8 cellular contexts compared by ENCODE assay signal in the genomic region with DNA sequence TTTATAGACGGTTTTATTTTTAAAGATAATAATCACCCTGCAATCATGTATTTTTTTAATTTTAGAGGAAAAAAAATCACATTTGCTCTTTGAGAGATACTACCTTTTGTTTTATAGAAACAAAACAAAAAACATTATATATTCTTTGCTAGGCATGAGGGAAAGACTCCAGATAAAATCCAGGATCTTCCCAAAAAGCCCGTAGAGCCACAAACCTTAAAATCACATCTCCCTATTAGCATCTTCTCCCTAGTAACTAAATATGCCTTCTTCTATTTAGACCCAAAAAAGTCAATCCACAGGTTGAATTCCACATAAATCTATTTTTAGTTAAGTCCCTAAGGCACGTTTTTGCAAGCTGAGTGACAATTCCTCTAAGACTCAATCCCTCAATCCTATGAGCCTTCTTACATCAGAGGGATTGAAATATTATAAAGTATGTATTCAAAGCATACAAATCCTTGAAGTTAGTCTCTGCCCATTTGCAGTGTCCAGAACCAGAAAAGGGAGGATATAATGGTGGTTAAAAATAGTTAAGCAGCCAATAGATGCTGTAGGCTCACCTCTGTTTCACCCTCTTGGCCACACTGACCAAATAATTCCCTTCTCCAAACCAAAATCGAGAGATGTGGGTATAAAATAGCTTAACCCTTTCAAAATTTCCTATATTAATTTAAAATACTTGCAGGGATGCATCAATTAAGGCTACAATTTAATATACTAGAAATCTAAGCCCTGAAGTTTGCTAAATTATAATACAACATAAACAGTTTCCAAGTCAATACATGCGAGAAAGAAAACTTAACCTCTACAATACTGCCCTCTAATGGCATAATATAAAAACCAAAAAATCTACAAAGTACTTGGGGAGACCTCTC.
DNase-seq lines count a peak whose midpoint lies in the region; ATAC-seq and TF ChIP-seq lines count a peak whose summit lies in the region.

No MANE protein-coding gene starts in this region.

- peaks cover 19% of the 10 kb centered on the region for H3K4me1 ChIP-seq in GM23248 (ENCODE audit: insufficient read depth)
- peaks cover 10% of the 10 kb centered on the region for H3K4me1 ChIP-seq in thymus (ENCODE audit: control insufficient read depth, insufficient read depth, low read length)

- WGBS in GM23248 (ENCODE audit: low coverage in 1 of 2, low lambda C conversion rate in 2 of 2, missing lambda C conversion rate in 2 of 2), 2 experiments: 11 to 13% methylated on average over 5 of the region's 5 CpGs
- 23% methylated on average over 5 of the region's 5 CpGs for WGBS in thymus

- peaks cover 45% of the 10 kb centered on the region for H3F3A ChIP-seq in GM23248 (ENCODE audit: insufficient read depth)

- no peak for TF ChIP-seq CTCF in cardiac fibroblast (IDR thresholded peaks at IDR 0.05; ENCODE audit: low read depth, low read length)

- H4K20me1 ChIP-seq in GM23248 (ENCODE audit: insufficient read depth): peaks cover 5% of the 10 kb centered on the region; the same call in 1 of the 2 replicates

- in situ Hi-C loops in GM23248 (cut with MboI): loop anchor here (10.0 to 25.0 kb wide), 3 partner anchors 250 to 533 kb away; no protein-coding TSS in a partner anchor

- ATAC-seq in left lobe of liver: peak; percentile 14
- ATAC-seq in GM18867 (IDR thresholded peaks at IDR 0.05; ENCODE audit: unreplicated experiment): no peak

- H3K9me2 ChIP-seq in GM23248 (ENCODE audit: insufficient read depth): no peaks in the 10 kb centered on the region

- DNase-seq in AML-193 (lab: John Stamatoyannopoulos, UW) (peak; percentile 65 to 74), GM23248 (peak; percentile 64), NCI-H774 (lab: John Stamatoyannopoulos, UW) (peak; percentile 19), cardiac fibroblast (ENCODE audit: low read depth in 2 of 2) (peak; percentile 63 to 73), left lobe of liver (ENCODE audit: low spot score) (no peak), iPS-NIHi7 (ENCODE audit: extremely low spot score) (no peak)

- H3K27ac ChIP-seq in GM23248 (peak overlapping the region; percentile 68), thymus (ENCODE audit: low read depth) (no peak overlapping the region)

- peak overlapping the region; percentile 80 for H3K4me2 ChIP-seq in GM23248 (ENCODE audit: unreplicated experiment)

- H3K9me3 ChIP-seq in GM23248 (ENCODE audit: low read depth) (no peaks in the 10 kb centered on the region), thymus (ENCODE audit: control insufficient read depth) (no peaks in the 10 kb centered on the region)

- H3K36me3 ChIP-seq in GM23248 (ENCODE audit: low read depth) (peaks cover 11% of the 10 kb centered on the region), thymus (ENCODE audit: control insufficient read depth, insufficient read depth) (peaks cover 7% of the 10 kb centered on the region)

- peaks cover 45% of the 10 kb centered on the region for H3K79me2 ChIP-seq in GM23248 (ENCODE audit: insufficient read depth)

- H3K9ac ChIP-seq in GM23248: peak overlapping the region; percentile 92

- peak overlapping the region; percentile 82 for H3K4me3 ChIP-seq in GM23248
- H3K4me3 ChIP-seq in cardiac fibroblast (replicated peaks in 1 of 2; ENCODE audit: low read depth in 2 of 2, low read length in 2 of 2): peak overlapping the region; percentile 63 to 68
- H3K4me3 ChIP-seq in thymus (ENCODE audit: low read length): peak overlapping the region; percentile 89

- H3K27me3 ChIP-seq in GM23248 (replicated peaks; ENCODE audit: insufficient read depth) (no peaks in the 10 kb centered on the region), thymus (ENCODE audit: control insufficient read depth, insufficient read depth) (no peaks in the 10 kb centered on the region)

- H2AFZ ChIP-seq in GM23248: peak overlapping the region; percentile 77

Comparison
In these comparisons a context has a peak if more than half of its experiments do, and no peak if none do; other contexts are left out.
1. DNase-seq: peak in AML-193 (2 of 2), GM23248 (single experiment), NCI-H774 (single experiment) and cardiac fibroblast (2 of 2); none in left lobe of liver (single experiment) and iPS-NIHi7 (single experiment).
2. Peak in every context shown above with its lines, with median percentiles within 50 percentile points of each other: H3K4me3 ChIP-seq.